9 cellular contexts compared by ENCODE assay signal in the genomic region with DNA sequence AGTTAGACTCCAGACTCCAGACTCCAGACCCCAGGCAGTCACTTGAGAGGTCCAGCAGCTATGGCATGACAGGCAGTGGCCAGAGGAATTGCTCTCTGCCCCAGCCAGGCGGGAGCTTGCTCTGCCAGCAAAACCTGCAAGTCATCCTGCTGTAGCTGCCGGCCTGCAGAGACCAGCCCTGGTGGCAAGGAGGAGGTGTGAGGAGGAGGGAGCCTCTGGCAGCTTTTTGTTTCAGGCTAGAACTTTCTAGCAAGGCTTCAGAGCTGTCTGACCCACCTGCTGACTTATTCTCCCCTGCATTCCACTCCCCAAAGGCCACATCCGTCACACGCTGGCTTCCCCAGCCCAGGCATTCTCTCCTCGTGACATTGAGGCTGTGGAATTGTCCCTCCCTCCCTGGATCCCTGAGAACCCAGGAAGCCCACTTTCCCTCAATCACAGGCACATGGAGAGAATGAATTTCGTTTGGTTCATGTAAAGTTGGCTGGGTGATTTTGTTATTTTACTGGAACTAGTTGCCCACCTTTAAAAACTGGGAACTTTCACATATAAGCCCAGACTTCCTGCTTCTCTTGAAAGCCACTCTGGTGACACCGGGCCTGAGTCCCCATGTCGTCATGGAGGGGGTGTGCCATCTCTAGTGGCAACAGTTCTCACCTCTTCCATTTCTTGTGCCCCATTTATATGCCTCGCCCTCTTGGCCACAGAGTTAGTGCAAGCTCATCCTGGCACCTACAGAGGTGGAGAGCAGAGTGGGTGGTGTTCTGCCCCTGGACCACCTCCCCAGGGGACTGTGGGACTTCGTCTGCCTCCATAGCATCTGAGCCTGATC.
A peak's percentile ranks its signal among the peaks of the same experiment; 100 is the strongest.
DNase-seq lines count a peak whose midpoint lies in the region; ATAC-seq lines count a peak whose summit lies in the region.
"Had no signal": no experiment of that assay in that cellular context is flagged by ENCODE, and none has a peak within 500 bp of the region (broad histone marks: within the 10 kb centered on the region; RNA-seq: fewer than 3 reads in every experiment).

No MANE protein-coding gene starts in this region.

- H3K27ac ChIP-seq in aorta (ENCODE audit: low read depth in 1 of 2, low read length in 2 of 2), result peak overlapping the region; percentile 16 to 82

- H3K4me3 ChIP-seq in adipocyte (ENCODE audit: low read length) (no peak overlapping the region), aorta (ENCODE audit: low read length in 2 of 2) (no peak overlapping the region)

- H3K9me3 ChIP-seq in adipocyte (ENCODE audit: control insufficient read depth, low read length) (no peaks in the 10 kb centered on the region), aorta (ENCODE audit: control insufficient read depth, low read length) (no peaks in the 10 kb centered on the region)

- 35 to 41% methylated on average over 10 of the region's 10 CpGs for WGBS in aorta, 2 donors

- peak; percentile 7 for DNase-seq in stimulated activated CD4-positive, alpha-beta T cell treated with anti-CD3 and anti-CD28 coated beads, Interleukin-4, amount 100 ng/mL, for 24 hours
- no peak for DNase-seq in stimulated activated CD4-positive, alpha-beta T cell treated with anti-CD3 and anti-CD28 coated beads, Interleukin-12 subunit alpha, Interleukin-12 subunit beta, amount 100 ng/mL, for 4 hours
- DNase-seq in adipocyte (ENCODE audit: low read depth), result peak; percentile 47
- DNase-seq in kidney tubule cell (ENCODE audit: low spot score), result peak; percentile 43
- peak in 1 of 2 donors; percentile 80 for DNase-seq in aorta
- DNase-seq in NCI-H2081 (lab: John Stamatoyannopoulos, UW), result no peak
- DNase-seq in cortex of kidney (lab: John Stamatoyannopoulos, UW), result no peak
- DNase-seq: NCI-H748 treated with DMSO at 0.1 percent for 48 hours had no signal

- H3K27me3 ChIP-seq in adipocyte (replicated peaks; ENCODE audit: control insufficient read depth, insufficient read depth, low read length) (no peaks in the 10 kb centered on the region), aorta (ENCODE audit: control insufficient read depth in 1 of 2, insufficient read depth in 2 of 2, low read length in 1 of 2) (no peaks in the 10 kb centered on the region)

- H3K36me3 ChIP-seq in adipocyte (ENCODE audit: control insufficient read depth, insufficient read depth, low read length, severe bottlenecking), result no peaks in the 10 kb centered on the region
- H3K36me3 ChIP-seq in aorta (ENCODE audit: control insufficient read depth in 1 of 2, insufficient read depth in 2 of 2, low read length in 1 of 2), result no peaks in the 10 kb centered on the region

- H3K9ac ChIP-seq in adipocyte (ENCODE audit: low read length), result no peak overlapping the region

- intact Hi-C loops in aorta (cut with DNase I), result loop anchor here (5.0 to 10.0 kb wide), 7 partner anchors 41 to 489 kb away; a partner anchor contains a TSS

- no peak for ATAC-seq in aorta (ENCODE audit: low FRiP score)
- ATAC-seq in GM18907 (IDR thresholded peaks at IDR 0.05; ENCODE audit: unreplicated experiment), result no peak

- H3K4me1 ChIP-seq in adipocyte (ENCODE audit: control insufficient read depth, insufficient read depth, low read length) (peaks cover 33% of the 10 kb centered on the region), aorta (ENCODE audit: control insufficient read depth in 1 of 2, insufficient read depth in 2 of 2, low read length in 2 of 2) (no peaks in the 10 kb centered on the region)

Comparison
In these comparisons a context has a peak if more than half of its experiments do, and no peak if none do; other contexts are left out.
1. DNase-seq: peak in stimulated activated CD4-positive, alpha-beta T cell treated with anti-CD3 and anti-CD28 coated beads, Interleukin-4, amount 100 ng/mL, for 24 hours (single experiment), adipocyte (single experiment) and kidney tubule cell (single experiment); none in stimulated activated CD4-positive, alpha-beta T cell treated with anti-CD3 and anti-CD28 coated beads, Interleukin-12 subunit alpha, Interleukin-12 subunit beta, amount 100 ng/mL, for 4 hours (single experiment), NCI-H2081 (0 of 2) and cortex of kidney (single experiment).